ENCODE assay signal across 10 cellular contexts in the genomic region with DNA sequence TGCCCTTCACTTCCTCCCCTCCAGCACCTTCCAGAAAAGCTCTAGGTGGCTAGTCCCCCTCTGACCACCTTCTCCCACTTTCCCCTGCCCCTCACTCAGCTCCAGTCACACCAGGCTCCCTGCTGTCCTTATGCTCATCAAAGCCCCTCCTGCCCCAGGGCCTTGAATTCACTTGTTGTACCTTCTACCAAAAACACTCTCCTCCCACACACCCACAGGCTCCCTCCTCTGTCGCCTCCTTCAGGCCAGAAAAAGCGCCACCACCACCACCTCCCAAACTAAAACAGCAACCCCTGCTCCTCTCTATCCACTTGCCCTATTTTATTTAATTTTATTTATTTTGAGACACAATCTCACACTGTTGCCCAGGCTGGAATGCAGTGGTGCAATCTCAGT. TPM values are rescaled to one million over a fixed set of nuclear protein-coding genes. Genes with fewer than 3 reads are reported as not detected.
DNase-seq lines count a peak whose midpoint lies in the region; ATAC-seq, FAIRE-seq and TF ChIP-seq lines count a peak whose summit lies in the region.
"Had no signal": no experiment of that assay in that cellular context is flagged by ENCODE, and none has a peak within 500 bp of the region (broad histone marks: within the 10 kb centered on the region; RNA-seq: fewer than 3 reads in every experiment).

No MANE protein-coding gene starts in this region.

- intact Hi-C loops in CD4-positive, alpha-beta memory T cell (cut with micrococcal nuclease) = loop anchor here (10.0 kb wide), 1 partner anchor 261 kb away; the partner anchor contains the start of gene CLPTM1
- intact Hi-C loops in naive thymus-derived CD4-positive, alpha-beta T cell (cut with micrococcal nuclease) = loop anchor here in 1 of 2 donors (5.0 kb wide), 2 partner anchors 42 to 198 kb away; partner anchors contain the start of gene TOMM40

- no peaks in the 10 kb centered on the region for H3F3A ChIP-seq in MM.1S (ENCODE audit: insufficient read depth, low read length)

- no peak for FAIRE-seq in urothelium cell line (lab: Jason Lieb, UNC)

- POLR2A ChIA-PET in CD4-positive, alpha-beta memory T cell (lab: Charles Lee; ENCODE audit: partially characterized antibody) = no interaction called here
- POLR2A ChIA-PET in naive thymus-derived CD4-positive, alpha-beta T cell (lab: Charles Lee) = interaction anchor here (0.6 kb wide), 2 partner anchors 76 to 90 kb away, joined by 3 read pairs; no protein-coding TSS in a partner anchor

- peaks cover 14 to 37% (median 20%) of the 10 kb centered on the region in 4 donors for H3K4me1 Mint-ChIP-seq in CD4-positive, alpha-beta memory T cell
- H3K4me1 Mint-ChIP-seq in activated naive CD8-positive, alpha-beta T cell (ENCODE audit: low read depth) = peaks cover 31% of the 10 kb centered on the region
- peaks cover 20 to 32% (median 27%) of the 10 kb centered on the region in 7 donors for H3K4me1 Mint-ChIP-seq in naive thymus-derived CD4-positive, alpha-beta T cell

- H3K27ac Mint-ChIP-seq in CD4-positive, alpha-beta memory T cell = peak overlapping the region in 6 of 7 donors; percentile 72 to 92 (median 88)
- peak overlapping the region; percentile 54 for H3K27ac Mint-ChIP-seq in activated naive CD8-positive, alpha-beta T cell
- H3K27ac Mint-ChIP-seq in naive thymus-derived CD4-positive, alpha-beta T cell = peak overlapping the region in 8 of 9 donors; percentile 63 to 91 (median 77)

- H3K4me1 ChIP-seq in CD4-positive, alpha-beta memory T cell (ENCODE audit: insufficient read depth, low read length) = peaks cover 22% of the 10 kb centered on the region
- H3K4me1 ChIP-seq in MM.1S (ENCODE audit: low read length) = peaks cover 13% of the 10 kb centered on the region
- peaks cover 0 to 21% of the 10 kb centered on the region in 2 donors for H3K4me1 ChIP-seq in naive thymus-derived CD4-positive, alpha-beta T cell (ENCODE audit: control insufficient read depth in 2 of 2, insufficient read depth in 2 of 2, low read length in 2 of 2)

- peak in 1 of 5 donors; percentile 14 for DNase-seq in CD4-positive, alpha-beta memory T cell
- DNase-seq in MM.1S = no peak
- peak in 1 of 9 donors; percentile 8 for DNase-seq in naive thymus-derived CD4-positive, alpha-beta T cell
- DNase-seq in urothelium cell line (ENCODE audit: low spot score) = no peak
- DNase-seq in GF-D8 (lab: John Stamatoyannopoulos, UW) = no peak
- DNase-seq: effector CD8-positive, alpha-beta T cell; naive B cell had no signal

- no peak overlapping the region for H3K4me2 ChIP-seq in MM.1S (ENCODE audit: low read depth, low read length)

- H3K9me2 ChIP-seq in MM.1S (replicated peaks; ENCODE audit: insufficient read depth, low read length) = no peaks in the 10 kb centered on the region

- H2AFZ ChIP-seq in MM.1S (ENCODE audit: low read length) = no peak overlapping the region

- H3K9me3 ChIP-seq in CD4-positive, alpha-beta memory T cell (ENCODE audit: control insufficient read depth in 1 of 2, low read length in 2 of 2) = no peaks in the 10 kb centered on the region
- no peaks in the 10 kb centered on the region for H3K9me3 ChIP-seq in MM.1S (replicated peaks; ENCODE audit: insufficient read depth, low read length)
- no peaks in the 10 kb centered on the region for H3K9me3 ChIP-seq in naive thymus-derived CD4-positive, alpha-beta T cell (ENCODE audit: control insufficient read depth in 2 of 3, low read length in 3 of 3)

- H3K27ac ChIP-seq in CD4-positive, alpha-beta memory T cell (ENCODE audit: low read depth, low read length) = no peak overlapping the region
- no peak overlapping the region for H3K27ac ChIP-seq in MM.1S (ENCODE audit: low read length)
- no peak overlapping the region for H3K27ac ChIP-seq in naive thymus-derived CD4-positive, alpha-beta T cell (ENCODE audit: low read depth, low read length)

- no peaks in the 10 kb centered on the region for H4K20me1 ChIP-seq in MM.1S (ENCODE audit: insufficient read depth, low read length)

- H3K79me2 ChIP-seq in MM.1S (ENCODE audit: low read length) = no peaks in the 10 kb centered on the region

- no peaks in the 10 kb centered on the region for H3K27me3 ChIP-seq in CD4-positive, alpha-beta memory T cell (ENCODE audit: insufficient read depth, low read length)
- H3K27me3 ChIP-seq in MM.1S (replicated peaks; ENCODE audit: insufficient read depth, low read length) = no peaks in the 10 kb centered on the region
- no peaks in the 10 kb centered on the region for H3K27me3 ChIP-seq in naive thymus-derived CD4-positive, alpha-beta T cell (ENCODE audit: control insufficient read depth in 2 of 2, insufficient read depth in 2 of 2, low read length in 2 of 2)

- H3K9ac ChIP-seq in MM.1S (ENCODE audit: low read length) = no peak overlapping the region

- H3K36me3 ChIP-seq in CD4-positive, alpha-beta memory T cell (ENCODE audit: insufficient read depth, low read length) = no peaks in the 10 kb centered on the region
- H3K36me3 ChIP-seq in MM.1S (replicated peaks; ENCODE audit: insufficient read depth, low read length) = no peaks in the 10 kb centered on the region
- H3K36me3 ChIP-seq in naive thymus-derived CD4-positive, alpha-beta T cell (ENCODE audit: control insufficient read depth in 2 of 3, insufficient read depth in 3 of 3, low read length in 3 of 3) = no peaks in the 10 kb centered on the region

- CTCF ChIA-PET in CD4-positive, alpha-beta memory T cell (lab: Charles Lee; ENCODE audit: partially characterized antibody) = no interaction called here
- CTCF ChIA-PET in naive thymus-derived CD4-positive, alpha-beta T cell (lab: Charles Lee) = interaction anchor here (0.6 to 2.1 kb wide), 2 partner anchors 30 to 58 kb away, joined by 3 to 12 read pairs; no protein-coding TSS in a partner anchor

- peak overlapping the region in 4 of 8 donors; percentile 10 to 61 (median 44) for H3K4me3 Mint-ChIP-seq in CD4-positive, alpha-beta memory T cell
- H3K4me3 Mint-ChIP-seq in activated naive CD8-positive, alpha-beta T cell = peak overlapping the region; percentile 47
- peak overlapping the region in 3 of 10 donors; percentile 21 to 28 (median 24) for H3K4me3 Mint-ChIP-seq in naive thymus-derived CD4-positive, alpha-beta T cell

- TF ChIP-seq CTCF in MM.1S (IDR thresholded peaks at IDR 0.05; ENCODE audit: low read length) = peak; percentile 28

- ATAC-seq in naive thymus-derived CD4-positive, alpha-beta T cell = no peak
- ATAC-seq in HG02588 (IDR thresholded peaks at IDR 0.05; ENCODE audit: unreplicated experiment) (no peak), GM21528 (IDR thresholded peaks at IDR 0.05; ENCODE audit: low FRiP score, unreplicated experiment) (no peak)

- no peaks in the 10 kb centered on the region for H3K9me3 Mint-ChIP-seq in CD4-positive, alpha-beta memory T cell
- H3K9me3 Mint-ChIP-seq in activated naive CD8-positive, alpha-beta T cell (ENCODE audit: low read depth) = no peaks in the 10 kb centered on the region
- no peaks in the 10 kb centered on the region for H3K9me3 Mint-ChIP-seq in naive thymus-derived CD4-positive, alpha-beta T cell
- H3K9me3 Mint-ChIP-seq: naive B cell had no signal

- no peaks in the 10 kb centered on the region for H3K36me3 Mint-ChIP-seq in CD4-positive, alpha-beta memory T cell
- H3K36me3 Mint-ChIP-seq in activated naive CD8-positive, alpha-beta T cell = no peaks in the 10 kb centered on the region
- peaks cover 0 to 3% (median 0%) of the 10 kb centered on the region in 5 donors for H3K36me3 Mint-ChIP-seq in naive thymus-derived CD4-positive, alpha-beta T cell
- H3K36me3 Mint-ChIP-seq: naive B cell had no signal

- no peak overlapping the region for H3K4me3 ChIP-seq in CD4-positive, alpha-beta memory T cell (ENCODE audit: low read length in 2 of 2)
- no peak overlapping the region for H3K4me3 ChIP-seq in MM.1S (ENCODE audit: low read length)
- H3K4me3 ChIP-seq in naive thymus-derived CD4-positive, alpha-beta T cell (ENCODE audit: low read length) = no peak overlapping the region

- no peaks in the 10 kb centered on the region for H3K27me3 Mint-ChIP-seq in CD4-positive, alpha-beta memory T cell
- no peaks in the 10 kb centered on the region for H3K27me3 Mint-ChIP-seq in activated naive CD8-positive, alpha-beta T cell
- peaks cover 0 to 12% (median 0%) of the 10 kb centered on the region in 5 donors for H3K27me3 Mint-ChIP-seq in naive thymus-derived CD4-positive, alpha-beta T cell

RNA-seq across cellular contexts. Expression of gene CEACAM16, which starts 4.8 kb away (rescaled TPM):
- total RNA-seq in CD4-positive, alpha-beta memory T cell = not detected
- not detected for polyA plus RNA-seq in CD4-positive, alpha-beta memory T cell
- not detected for total RNA-seq in naive thymus-derived CD4-positive, alpha-beta T cell
- polyA plus RNA-seq in naive thymus-derived CD4-positive, alpha-beta T cell = not detected

RNA-seq across cellular contexts. Expression of gene CEACAM19, which starts 22.9 kb away (rescaled TPM):
- 1 to 10 TPM; 1.3 to 1.4 TPM for total RNA-seq in CD4-positive, alpha-beta memory T cell
- not detected for polyA plus RNA-seq in CD4-positive, alpha-beta memory T cell
- 1 to 10 TPM in 4 of 5 experiments, under 1 TPM in 1; 0.63 to 3.4 (median 2.1) TPM for total RNA-seq in naive thymus-derived CD4-positive, alpha-beta T cell
- not detected for polyA plus RNA-seq in naive thymus-derived CD4-positive, alpha-beta T cell

RNA-seq across cellular contexts. Expression of gene PVR, which starts 50.5 kb away (rescaled TPM):
- 1 to 10 TPM; 1.0 to 1.7 TPM for total RNA-seq in CD4-positive, alpha-beta memory T cell
- polyA plus RNA-seq in CD4-positive, alpha-beta memory T cell = under 1 TPM in 1 of 2 donors, not detected in 1; 0.34 TPM
- total RNA-seq in naive thymus-derived CD4-positive, alpha-beta T cell = 1 to 10 TPM; 3.3 to 8.4 (median 4.3) TPM
- 1 to 10 TPM in 1 of 2 donors, under 1 TPM in 1; 0.87 to 1.2 TPM for polyA plus RNA-seq in naive thymus-derived CD4-positive, alpha-beta T cell

RNA-seq across cellular contexts. Expression of gene BCL3, which starts 54.3 kb away (rescaled TPM):
- 10 to 100 TPM; 10.9 to 11.8 TPM for total RNA-seq in CD4-positive, alpha-beta memory T cell
- polyA plus RNA-seq in CD4-positive, alpha-beta memory T cell = 10 to 100 TPM in 1 of 2 donors, 1 to 10 TPM in 1; 3.9 to 15.0 TPM
- 100 to 1,000 TPM in 1 of 5 experiments, 10 to 100 TPM in 4; 10.2 to 107 (median 94.2) TPM for total RNA-seq in naive thymus-derived CD4-positive, alpha-beta T cell
- polyA plus RNA-seq in naive thymus-derived CD4-positive, alpha-beta T cell = 1 to 10 TPM; 3.3 to 8.9 TPM
